Comparison of ENCODE assay signal across 8 cellular contexts in genomic region chr4:15682790-15683495, GRCh38. TPM values are rescaled to one million over a fixed set of nuclear protein-coding genes. Genes with fewer than 3 reads are reported as not detected.
A peak's percentile ranks its signal among the peaks of the same experiment; 100 is the strongest.
DNase-seq lines count a peak whose midpoint lies in the region; ATAC-seq and TF ChIP-seq lines count a peak whose summit lies in the region.

No MANE protein-coding gene starts in this region.

- peak overlapping the region; percentile 99 for H3K27ac Mint-ChIP-seq in stimulated activated naive CD8-positive, alpha-beta T cell treated with anti-CD3 and anti-CD28 coated beads, Interleukin-15, Interleukin-2, amounts not matched to agents 100 ng/mL and 50 ng/mL, for 24 hours
- H3K27ac Mint-ChIP-seq in activated naive CD8-positive, alpha-beta T cell treated with anti-CD3 and anti-CD28 coated beads, Interleukin-2, amount 50 U/mL, for 24 hours: peak overlapping the region; percentile 99

- peak overlapping the region; percentile 100 for H3K4me3 Mint-ChIP-seq in stimulated activated naive CD8-positive, alpha-beta T cell treated with anti-CD3 and anti-CD28 coated beads, Interleukin-15, Interleukin-2, amounts not matched to agents 100 ng/mL and 50 ng/mL, for 24 hours
- peak overlapping the region; percentile 99 for H3K4me3 Mint-ChIP-seq in activated naive CD8-positive, alpha-beta T cell treated with anti-CD3 and anti-CD28 coated beads, Interleukin-2, amount 50 U/mL, for 24 hours

- peak overlapping the region; percentile 69 for H3K4me3 ChIP-seq in lower lobe of right lung

- no peak for TF ChIP-seq CTCF in lower lobe of right lung (IDR thresholded peaks at IDR 0.05)

- no peaks in the 10 kb centered on the region for H3K27me3 Mint-ChIP-seq in stimulated activated naive CD8-positive, alpha-beta T cell treated with anti-CD3 and anti-CD28 coated beads, Interleukin-15, Interleukin-2, amounts not matched to agents 100 ng/mL and 50 ng/mL, for 24 hours
- peaks cover 4% of the 10 kb centered on the region for H3K27me3 Mint-ChIP-seq in activated naive CD8-positive, alpha-beta T cell treated with anti-CD3 and anti-CD28 coated beads, Interleukin-2, amount 50 U/mL, for 24 hours

- H3K4me1 ChIP-seq in lower lobe of right lung: peaks cover 25% of the 10 kb centered on the region

- H3K36me3 ChIP-seq in lower lobe of right lung: peaks cover 21% of the 10 kb centered on the region

- H3K9me3 Mint-ChIP-seq in stimulated activated naive CD8-positive, alpha-beta T cell treated with anti-CD3 and anti-CD28 coated beads, Interleukin-15, Interleukin-2, amounts not matched to agents 100 ng/mL and 50 ng/mL, for 24 hours: no peaks in the 10 kb centered on the region
- no peaks in the 10 kb centered on the region for H3K9me3 Mint-ChIP-seq in activated naive CD8-positive, alpha-beta T cell treated with anti-CD3 and anti-CD28 coated beads, Interleukin-2, amount 50 U/mL, for 24 hours

- peak overlapping the region; percentile 93 for H3K27ac ChIP-seq in lower lobe of right lung

- H3K36me3 Mint-ChIP-seq in stimulated activated naive CD8-positive, alpha-beta T cell treated with anti-CD3 and anti-CD28 coated beads, Interleukin-15, Interleukin-2, amounts not matched to agents 100 ng/mL and 50 ng/mL, for 24 hours (ENCODE audit: low read depth): peaks cover 41% of the 10 kb centered on the region
- peaks cover 29% of the 10 kb centered on the region for H3K36me3 Mint-ChIP-seq in activated naive CD8-positive, alpha-beta T cell treated with anti-CD3 and anti-CD28 coated beads, Interleukin-2, amount 50 U/mL, for 24 hours (ENCODE audit: low read depth)

- intact Hi-C loops in lower lobe of right lung (cut with DNase I): no loop called here

- peaks cover 36% of the 10 kb centered on the region for H3K4me1 Mint-ChIP-seq in stimulated activated naive CD8-positive, alpha-beta T cell treated with anti-CD3 and anti-CD28 coated beads, Interleukin-15, Interleukin-2, amounts not matched to agents 100 ng/mL and 50 ng/mL, for 24 hours (ENCODE audit: low read depth)
- peaks cover 32% of the 10 kb centered on the region for H3K4me1 Mint-ChIP-seq in activated naive CD8-positive, alpha-beta T cell treated with anti-CD3 and anti-CD28 coated beads, Interleukin-2, amount 50 U/mL, for 24 hours

- no peak for ATAC-seq in stimulated activated naive CD8-positive, alpha-beta T cell treated with anti-CD3 and anti-CD28 coated beads, Interleukin-15, Interleukin-2, amounts not matched to agents 100 U/mL and 50 U/mL, for 24 hours
- no peak for ATAC-seq in activated naive CD8-positive, alpha-beta T cell treated with anti-CD3 and anti-CD28 coated beads, Interleukin-2, amount 50 U/mL, for 24 hours
- no peak for ATAC-seq in lower lobe of right lung
- ATAC-seq in GM19452 (IDR thresholded peaks at IDR 0.05; ENCODE audit: unreplicated experiment): no peak
- ATAC-seq in GM21515 (IDR thresholded peaks at IDR 0.05; ENCODE audit: unreplicated experiment): no peak
- no peak for ATAC-seq in HG03175 (IDR thresholded peaks at IDR 0.05; ENCODE audit: unreplicated experiment)

- H3K9me3 ChIP-seq in lower lobe of right lung: no peaks in the 10 kb centered on the region

- H3K27me3 ChIP-seq in lower lobe of right lung (ENCODE audit: low read depth): no peaks in the 10 kb centered on the region

- no peak for DNase-seq in stimulated activated naive CD8-positive, alpha-beta T cell treated with anti-CD3 and anti-CD28 coated beads, Interleukin-15, Interleukin-2, amounts not matched to agents 100 U/mL and 50 U/mL, for 24 hours
- DNase-seq in activated naive CD8-positive, alpha-beta T cell treated with anti-CD3 and anti-CD28 coated beads, Interleukin-2, amount 50 U/mL, for 24 hours: no peak
- no peak for DNase-seq in lower lobe of right lung
- DNase-seq in nucleus accumbens (lab: John Stamatoyannopoulos, UW): no peak

RNA-seq across cellular contexts. Expression of gene FAM200B, which starts 1.3 kb away (rescaled TPM):
- total RNA-seq in lower lobe of right lung: 35.3 TPM

RNA-seq across cellular contexts. Expression of gene BST1, which starts 19.9 kb away (rescaled TPM):
- 17.8 TPM for total RNA-seq in lower lobe of right lung

RNA-seq across cellular contexts. Expression of gene FBXL5, which starts 27.8 kb away (rescaled TPM):
- total RNA-seq in lower lobe of right lung: 113 TPM
